In genomic region chr12:15677207-15677606, GRCh38 we compare ENCODE assay signal across 23 cellular contexts.
A peak's percentile ranks its signal among the peaks of the same experiment; 100 is the strongest.
DNase-seq lines count a peak whose midpoint lies in the region; ATAC-seq, FAIRE-seq and TF ChIP-seq lines count a peak whose summit lies in the region.
"Had no signal": no experiment of that assay in that cellular context is flagged by ENCODE, and none has a peak within 500 bp of the region (broad histone marks: within the 10 kb centered on the region; RNA-seq: fewer than 3 reads in every experiment).

No MANE protein-coding gene starts in this region.

- no peak overlapping the region for H2BK15ac ChIP-seq in mesendoderm (replicated peaks; ENCODE audit: low read depth)

- H3K4me2 ChIP-seq in GM23338 (no peak overlapping the region), astrocyte (ENCODE audit: low read length) (no peak overlapping the region), mesendoderm (ENCODE audit: low read length) (no peak overlapping the region)

- POLR2A ChIA-PET in WTC11 (lab: Charles Lee), result no interaction called here

- H3K9ac ChIP-seq in astrocyte (ENCODE audit: low read length), result no peak overlapping the region
- H3K9ac ChIP-seq in mesendoderm (ENCODE audit: low read length), result no peak overlapping the region

- H3K23ac ChIP-seq in mesendoderm (ENCODE audit: low read length), result no peak overlapping the region

- no peak overlapping the region for H4K5ac ChIP-seq in mesendoderm (ENCODE audit: low read length)

- no peak overlapping the region for H2BK5ac ChIP-seq in mesendoderm (ENCODE audit: low read length)

- H3K56ac ChIP-seq in mesendoderm (ENCODE audit: low read length), result no peak overlapping the region

- H3K36me3 ChIP-seq in GM23338 (ENCODE audit: insufficient read depth), result no peaks in the 10 kb centered on the region
- H3K36me3 ChIP-seq in astrocyte (ENCODE audit: insufficient read depth, low read length), result peaks cover 3% of the 10 kb centered on the region
- H3K36me3 ChIP-seq in mesendoderm (ENCODE audit: control insufficient read depth, insufficient read depth, low read length), result no peaks in the 10 kb centered on the region
- H3K36me3 ChIP-seq: BE2C, SJCRH30 had no signal

- no CpG with 5 or more reads among the region's 3 CpGs for WGBS in mesendoderm (ENCODE audit: extremely low coverage, insufficient coverage, low lambda C conversion rate)

- TF ChIP-seq CTCF in GM23338 (conservative IDR thresholded peaks at IDR 0.05; ENCODE audit: low read depth in 2 of 2) (no peak), astrocyte (IDR thresholded peaks at IDR 0.05; ENCODE audit: insufficient read depth, low read depth, low read length) (no peak), chondrocyte (IDR thresholded peaks at IDR 0.05) (no peak), nephron progenitor cell (IDR thresholded peaks at IDR 0.05) (no peak), WTC11 (IDR thresholded peaks at IDR 0.05) (no peak)

- H3K4me3 Mint-ChIP-seq in GM23338 (no peak overlapping the region), astrocyte (ENCODE audit: unreplicated experiment) (no peak overlapping the region), chondrocyte (ENCODE audit: unreplicated experiment) (no peak overlapping the region), nephron progenitor cell (no peak overlapping the region), WTC11 (no peak overlapping the region)
- H3K4me3 Mint-ChIP-seq: H9, IgD-negative memory B cell had no signal

- CTCF ChIA-PET in WTC11 (lab: Charles Lee), result no interaction called here

- no peak overlapping the region for H3K18ac ChIP-seq in mesendoderm (ENCODE audit: low read length)

- H3K79me2 ChIP-seq in GM23338 (replicated peaks; ENCODE audit: insufficient read depth) (no peaks in the 10 kb centered on the region), astrocyte (ENCODE audit: insufficient read depth, low read length) (peaks cover 18% of the 10 kb centered on the region), mesendoderm (ENCODE audit: control insufficient read depth, insufficient read depth, low read length) (no peaks in the 10 kb centered on the region)

- H3K9me2 ChIP-seq in GM23338 (ENCODE audit: insufficient read depth), result no peaks in the 10 kb centered on the region

- H3K27me3 Mint-ChIP-seq in GM23338 (ENCODE audit: insufficient read depth, low read depth, poor library complexity) (no peaks in the 10 kb centered on the region), astrocyte (ENCODE audit: low read depth, unreplicated experiment) (no peaks in the 10 kb centered on the region), chondrocyte (ENCODE audit: low read depth) (no peaks in the 10 kb centered on the region), nephron progenitor cell (ENCODE audit: low read depth, poor library complexity) (no peaks in the 10 kb centered on the region), WTC11 (ENCODE audit: low read depth) (no peaks in the 10 kb centered on the region)
- H3K27me3 Mint-ChIP-seq: IgD-negative memory B cell had no signal

- H2AFZ ChIP-seq in GM23338, result no peak overlapping the region
- no peak overlapping the region for H2AFZ ChIP-seq in astrocyte (ENCODE audit: low read depth, low read length)

- H3K9me3 ChIP-seq in astrocyte (ENCODE audit: insufficient read depth, low read depth, low read length), result no peaks in the 10 kb centered on the region
- H3K9me3 ChIP-seq: BE2C, SJCRH30 had no signal

- H4K8ac ChIP-seq in mesendoderm (ENCODE audit: low read depth, low read length), result no peak overlapping the region

- no peaks in the 10 kb centered on the region for H3K79me1 ChIP-seq in mesendoderm (ENCODE audit: low read length)

- H3K4me1 Mint-ChIP-seq in GM23338 (peaks cover 3% of the 10 kb centered on the region; the same call in 2 of the 3 replicates), astrocyte (ENCODE audit: low read depth, unreplicated experiment) (peaks cover 19% of the 10 kb centered on the region), chondrocyte (ENCODE audit: low read depth) (peaks cover 57% of the 10 kb centered on the region), nephron progenitor cell (no peaks in the 10 kb centered on the region), WTC11 (peaks cover 2% of the 10 kb centered on the region; the same call in 1 of the 2 replicates)
- H3K4me1 Mint-ChIP-seq: IgD-negative memory B cell had no signal

- no peaks in the 10 kb centered on the region for H3K36me3 Mint-ChIP-seq in GM23338 (ENCODE audit: low read depth)
- no peaks in the 10 kb centered on the region for H3K36me3 Mint-ChIP-seq in astrocyte (ENCODE audit: low read depth, unreplicated experiment)
- H3K36me3 Mint-ChIP-seq in chondrocyte (ENCODE audit: low read depth), result peaks cover 8% of the 10 kb centered on the region
- no peaks in the 10 kb centered on the region for H3K36me3 Mint-ChIP-seq in nephron progenitor cell (ENCODE audit: low read depth)
- no peaks in the 10 kb centered on the region for H3K36me3 Mint-ChIP-seq in WTC11

- H3K27ac ChIP-seq in GM23338 (ENCODE audit: low read depth) (no peak overlapping the region), astrocyte (ENCODE audit: low read depth, low read length) (peak overlapping the region; percentile 31), mesendoderm (ENCODE audit: low read depth, low read length) (no peak overlapping the region)
- H3K27ac ChIP-seq: SJCRH30 had no signal

- no peaks in the 10 kb centered on the region for H3F3A ChIP-seq in GM23338 (replicated peaks; ENCODE audit: low read depth)

- H3K9me3 Mint-ChIP-seq in GM23338, result no peaks in the 10 kb centered on the region
- no peaks in the 10 kb centered on the region for H3K9me3 Mint-ChIP-seq in astrocyte (ENCODE audit: unreplicated experiment)
- H3K9me3 Mint-ChIP-seq in chondrocyte (ENCODE audit: low read depth), result no peaks in the 10 kb centered on the region
- H3K9me3 Mint-ChIP-seq in nephron progenitor cell, result no peaks in the 10 kb centered on the region
- no peaks in the 10 kb centered on the region for H3K9me3 Mint-ChIP-seq in WTC11
- H3K9me3 Mint-ChIP-seq: H9, IgD-negative memory B cell had no signal

- DNase-seq in GM23338 (ENCODE audit: low spot score) (peak; percentile 30), astrocyte (ENCODE audit: low read depth) (no peak), chondrocyte (ENCODE audit: low spot score) (no peak), mesendoderm (peak; percentile 65), nephron progenitor cell (no peak), WTC11 (ENCODE audit: low spot score) (no peak)
- DNase-seq in activated CD4-positive, alpha-beta T cell treated with anti-CD3 and anti-CD28 coated beads for 48 hours, result no peak
- DNase-seq: BE2C, DMS53, GDM1, H9, MV-4-11, NCI-H1105 treated with DMSO at 0.1 percent for 48 hours, NCI-H187, NCI-H446 treated with DMSO at 0.1 percent for 48 hours, NCI-H526 treated with DMSO at 0.1 percent for 48 hours, OCI-M1, SJCRH30 had no signal

- no peak for FAIRE-seq in astrocyte (lab: Jason Lieb, UNC)
- FAIRE-seq: D721Med, GM19239, RCC 7860 had no signal

- H3K27me3 ChIP-seq in GM23338 (ENCODE audit: insufficient read depth), result no peaks in the 10 kb centered on the region
- no peaks in the 10 kb centered on the region for H3K27me3 ChIP-seq in astrocyte (ENCODE audit: insufficient read depth, low read length)
- no peaks in the 10 kb centered on the region for H3K27me3 ChIP-seq in mesendoderm (ENCODE audit: insufficient read depth, low read length, poor library complexity)
- H3K27me3 ChIP-seq: SJCRH30 had no signal

- peak; percentile 57; the same call in 2 of the 3 replicates for ATAC-seq in GM23338
- ATAC-seq in HG02938 (IDR thresholded peaks at IDR 0.05; ENCODE audit: unreplicated experiment), result no peak
- ATAC-seq in WTC11, result no peak

- H3K4me3 ChIP-seq in GM23338, result no peak overlapping the region
- no peak overlapping the region for H3K4me3 ChIP-seq in astrocyte (ENCODE audit: insufficient read depth, low read depth, low read length)
- no peak overlapping the region for H3K4me3 ChIP-seq in mesendoderm (ENCODE audit: low read length)
- H3K4me3 ChIP-seq: SJCRH30 had no signal

- no peak overlapping the region for H2AK5ac ChIP-seq in mesendoderm (ENCODE audit: low read length)

- H3K27ac Mint-ChIP-seq in GM23338 (peak overlapping the region; percentile 67; the same call in 1 of the 2 replicates), astrocyte (ENCODE audit: unreplicated experiment) (peak overlapping the region; percentile 35), chondrocyte (ENCODE audit: unreplicated experiment) (peak overlapping the region; percentile 15), nephron progenitor cell (no peak overlapping the region), WTC11 (no peak overlapping the region)
- H3K27ac Mint-ChIP-seq: IgD-negative memory B cell had no signal

- no peaks in the 10 kb centered on the region for H3K4me1 ChIP-seq in GM23338 (ENCODE audit: insufficient read depth)
- peaks cover 21% of the 10 kb centered on the region for H3K4me1 ChIP-seq in astrocyte (ENCODE audit: insufficient read depth, low read length)
- peaks cover 6% of the 10 kb centered on the region for H3K4me1 ChIP-seq in mesendoderm (ENCODE audit: control insufficient read depth, low read depth, low read length)
- H3K4me1 ChIP-seq: BE2C had no signal

- H4K20me1 ChIP-seq in GM23338 (replicated peaks; ENCODE audit: insufficient read depth), result no peaks in the 10 kb centered on the region
- no peaks in the 10 kb centered on the region for H4K20me1 ChIP-seq in astrocyte (ENCODE audit: insufficient read depth, low read length)

- no peak overlapping the region for H2BK120ac ChIP-seq in mesendoderm (ENCODE audit: low read depth, low read length)

- no peak overlapping the region for H3K4ac ChIP-seq in mesendoderm (ENCODE audit: low read depth, low read length)

TF ChIP-seq in WTC11, 78 proteins besides CTCF, POLR2A, EP300 and RAD21 (continues in another document):
- TF ChIP-seq FOXP1 (CRISPR knock-in tag; IDR thresholded peaks at IDR 0.05; ENCODE audit: borderline replicate concordance), result no peak
- no peak for TF ChIP-seq ZNF396 (CRISPR knock-in tag; IDR thresholded peaks at IDR 0.05; ENCODE audit: borderline replicate concordance)
- TF ChIP-seq, protein P1, sequence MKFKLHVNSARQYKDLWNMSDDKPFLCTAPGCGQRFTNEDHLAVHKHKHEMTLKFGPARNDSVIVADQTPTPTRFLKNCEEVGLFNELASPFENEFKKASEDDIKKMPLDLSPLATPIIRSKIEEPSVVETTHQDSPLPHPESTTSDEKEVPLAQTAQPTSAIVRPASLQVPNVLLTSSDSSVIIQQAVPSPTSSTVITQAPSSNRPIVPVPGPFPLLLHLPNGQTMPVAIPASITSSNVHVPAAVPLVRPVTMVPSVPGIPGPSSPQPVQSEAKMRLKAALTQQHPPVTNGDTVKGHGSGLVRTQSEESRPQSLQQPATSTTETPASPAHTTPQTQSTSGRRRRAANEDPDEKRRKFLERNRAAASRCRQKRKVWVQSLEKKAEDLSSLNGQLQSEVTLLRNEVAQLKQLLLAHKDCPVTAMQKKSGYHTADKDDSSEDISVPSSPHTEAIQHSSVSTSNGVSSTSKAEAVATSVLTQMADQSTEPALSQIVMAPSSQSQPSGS (CRISPR knock-in tag; IDR thresholded peaks at IDR 0.05; ENCODE audit: borderline replicate concordance, low read depth), result no peak
- TF ChIP-seq, protein P2, sequence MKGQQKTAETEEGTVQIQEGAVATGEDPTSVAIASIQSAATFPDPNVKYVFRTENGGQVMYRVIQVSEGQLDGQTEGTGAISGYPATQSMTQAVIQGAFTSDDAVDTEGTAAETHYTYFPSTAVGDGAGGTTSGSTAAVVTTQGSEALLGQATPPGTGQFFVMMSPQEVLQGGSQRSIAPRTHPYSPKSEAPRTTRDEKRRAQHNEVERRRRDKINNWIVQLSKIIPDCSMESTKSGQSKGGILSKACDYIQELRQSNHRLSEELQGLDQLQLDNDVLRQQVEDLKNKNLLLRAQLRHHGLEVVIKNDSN (CRISPR knock-in tag; IDR thresholded peaks at IDR 0.05), result no peak

Comparison
In these comparisons a context has a peak if more than half of its experiments do, and no peak if none do; other contexts are left out.
1. DNase-seq: peak in GM23338 (single experiment) and mesendoderm (single experiment); none in astrocyte (single experiment), chondrocyte (single experiment), nephron progenitor cell (single experiment), activated CD4-positive, alpha-beta T cell treated with anti-CD3 and anti-CD28 coated beads for 48 hours (single experiment) and WTC11 (single experiment).
2. H3K27ac Mint-ChIP-seq: peak in GM23338 (single experiment), astrocyte (single experiment) and chondrocyte (single experiment); none in nephron progenitor cell (single experiment) and WTC11 (single experiment).